In genomic region chr18:54294274-54294673, GRCh38 we compare ENCODE assay signal across 26 cellular contexts.
"Had no signal": no experiment of that assay in that cellular context is flagged by ENCODE, and none has a peak within 500 bp of the region (broad histone marks: within the 10 kb centered on the region; RNA-seq: fewer than 3 reads in every experiment).

No MANE protein-coding gene starts in this region.

- H3K27me3 ChIP-seq: neural progenitor cell, ovary, spleen, stomach, thyroid gland, tibial nerve, upper lobe of left lung, uterus had no signal

- DNase-seq: naive thymus-derived CD4-positive, alpha-beta T cell; natural killer cell; occipital lobe; ovary; posterior cingulate gyrus; psoas muscle; right cardiac atrium; spleen; stimulated activated CD4-positive, alpha-beta T cell treated with anti-CD3 and anti-CD28 coated beads, Interleukin-12 subunit alpha, Interleukin-12 subunit beta, amount 100 ng/mL, for 4 hours; stimulated activated CD4-positive, alpha-beta T cell treated with anti-CD3 and anti-CD28 coated beads, Interleukin-1b, Interleukin-23, amount 100 ng/mL, for 48 hours; stimulated activated CD4-positive, alpha-beta T cell treated with anti-CD3 and anti-CD28 coated beads, Interleukin-4, amount 100 ng/mL, for 24 hours; stimulated activated naive B cell treated with anti-CD40 and anti-IgM and Interleukin-4, amounts not matched to agents 10 μg/mL and 1 μg/mL and 100 μg/mL, for 72 hours; stimulated activated naive CD4-positive, alpha-beta T cell treated with Interleukin-2 at 50 U/mL for 16 hours; stomach; thyroid gland; trophoblast cell; upper lobe of left lung; uterus had no signal

- H3K4me2 ChIP-seq: neural progenitor cell, smooth muscle cell had no signal

- ATAC-seq: naive thymus-derived CD4-positive, alpha-beta T cell; natural killer cell; psoas muscle; right cardiac atrium; sciatic nerve; stimulated activated effector memory CD8-positive, alpha-beta T cell treated with anti-CD3 and anti-CD28 coated beads, Interleukin-12 subunit alpha, Interleukin-12 subunit beta, amount 100 ng/mL, for 72 hours; stimulated activated naive B cell treated with anti-CD40 and anti-IgM and Interleukin-4, amounts not matched to agents 10 μg/mL and 1 μg/mL and 100 μg/mL, for 72 hours had no signal

- H3K36me3 ChIP-seq: ovary, uterus had no signal

- H3K9me3 ChIP-seq: thyroid gland had no signal

- H3K4me3 ChIP-seq: neural progenitor cell, ovary, psoas muscle, skin epidermis, smooth muscle cell, spleen, stomach, thoracic aorta, thyroid gland, tibial nerve, upper lobe of left lung, uterus had no signal

- H3K4me1 ChIP-seq: neural progenitor cell, parathyroid adenoma, psoas muscle, spleen, stomach, thyroid gland, tibial nerve, upper lobe of left lung, uterus had no signal

- H3K27ac ChIP-seq: neural progenitor cell, ovary, parathyroid adenoma, psoas muscle, skin epidermis, spleen, stomach, thoracic aorta, thyroid gland, tibial nerve, upper lobe of left lung, uterus had no signal
